11 cellular contexts compared by ENCODE assay signal in the genomic region with DNA sequence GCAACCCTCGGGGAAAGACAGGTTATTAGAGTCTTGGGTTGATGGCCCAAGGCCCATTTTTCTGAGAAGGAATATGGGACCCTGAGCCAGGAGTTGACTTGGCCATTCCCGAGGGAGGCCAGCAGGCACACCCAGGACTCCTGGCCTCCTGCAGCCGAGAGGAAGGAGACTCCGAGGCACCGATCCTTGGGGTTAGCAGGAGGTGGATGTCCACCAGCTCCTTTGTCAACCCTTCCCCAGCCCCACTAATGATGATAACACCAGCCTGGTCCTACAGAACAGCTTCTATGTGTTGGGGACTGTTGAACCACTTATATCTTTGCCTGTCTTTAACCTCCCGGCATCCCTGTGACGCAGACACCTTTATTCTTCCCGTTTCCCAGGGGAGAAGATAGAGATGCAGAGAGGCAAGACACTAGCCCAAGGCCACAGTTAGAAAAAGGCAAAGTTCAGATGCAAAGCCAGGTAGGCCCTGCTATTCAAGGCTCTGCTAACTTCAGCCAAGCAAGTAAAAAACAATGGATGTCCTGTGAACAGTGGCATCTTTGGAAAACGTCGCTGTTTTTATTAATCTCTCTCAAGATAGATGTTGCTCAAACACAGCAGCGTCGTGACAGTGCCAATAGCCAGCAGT.
DNase-seq lines count a peak whose midpoint lies in the region; ATAC-seq and TF ChIP-seq lines count a peak whose summit lies in the region.
"Had no signal": no experiment of that assay in that cellular context is flagged by ENCODE, and none has a peak within 500 bp of the region (broad histone marks: within the 10 kb centered on the region; RNA-seq: fewer than 3 reads in every experiment).

No MANE protein-coding gene starts in this region.

- no peak overlapping the region for H3K4ac ChIP-seq in mesenchymal stem cell (ENCODE audit: low read depth in 1 of 2, low read length in 2 of 2)

- no peaks in the 10 kb centered on the region for H3K9me3 Mint-ChIP-seq in activated naive CD8-positive, alpha-beta T cell (ENCODE audit: low read depth)
- no peaks in the 10 kb centered on the region for H3K9me3 Mint-ChIP-seq in activated naive CD8-positive, alpha-beta T cell treated with anti-CD3 and anti-CD28 coated beads, Interleukin-2, amount 50 U/mL, for 24 hours
- H3K9me3 Mint-ChIP-seq: T-helper 1 cell treated with Interleukin-12 subunit alpha and Interleukin-12 subunit beta and Interleukin-4 antibody, amounts not matched to agents 30 μg/mL and 1 μg/mL, for 36 hours had no signal

- no peak overlapping the region for H2BK12ac ChIP-seq in mesenchymal stem cell (ENCODE audit: low read length in 2 of 2)

- H2BK5ac ChIP-seq in mesenchymal stem cell (ENCODE audit: low read depth, low read length, poor library complexity, severe bottlenecking): no peak overlapping the region

- peak overlapping the region in 1 of 2 experiments; percentile 23 for H3K23ac ChIP-seq in mesenchymal stem cell (ENCODE audit: low read length in 2 of 2)

- H3K18ac ChIP-seq in mesenchymal stem cell (ENCODE audit: low read depth in 1 of 2, low read length in 2 of 2): no peak overlapping the region

- no peak overlapping the region for H2AK5ac ChIP-seq in mesenchymal stem cell (ENCODE audit: low read length, severe bottlenecking)

- no peaks in the 10 kb centered on the region for H3K36me3 Mint-ChIP-seq in activated naive CD8-positive, alpha-beta T cell
- H3K36me3 Mint-ChIP-seq in activated naive CD8-positive, alpha-beta T cell treated with anti-CD3 and anti-CD28 coated beads, Interleukin-2, amount 50 U/mL, for 24 hours (ENCODE audit: low read depth): no peaks in the 10 kb centered on the region

- no peaks in the 10 kb centered on the region for H3K79me1 ChIP-seq in mesenchymal stem cell (replicated peaks; ENCODE audit: low read length, poor library complexity, severe bottlenecking)

- H3K27me3 Mint-ChIP-seq in activated naive CD8-positive, alpha-beta T cell: peaks cover 17% of the 10 kb centered on the region
- H3K27me3 Mint-ChIP-seq in activated naive CD8-positive, alpha-beta T cell treated with anti-CD3 and anti-CD28 coated beads, Interleukin-2, amount 50 U/mL, for 24 hours: peaks cover 23% of the 10 kb centered on the region

- H3K27ac Mint-ChIP-seq in activated naive CD8-positive, alpha-beta T cell: no peak overlapping the region
- H3K27ac Mint-ChIP-seq in activated naive CD8-positive, alpha-beta T cell treated with anti-CD3 and anti-CD28 coated beads, Interleukin-2, amount 50 U/mL, for 24 hours: no peak overlapping the region
- H3K27ac Mint-ChIP-seq: immature natural killer cell; T-helper 1 cell treated with Interleukin-12 subunit alpha and Interleukin-12 subunit beta and Interleukin-4 antibody, amounts not matched to agents 30 μg/mL and 1 μg/mL, for 36 hours had no signal

- no peak overlapping the region for H2BK120ac ChIP-seq in mesenchymal stem cell (ENCODE audit: low read depth, low read length)

- H3K9ac ChIP-seq in mesenchymal stem cell (ENCODE audit: low read length): no peak overlapping the region

- H3K4me3 ChIP-seq in breast epithelium (peak overlapping the region; percentile 23 to 65 (median 49)), mesenchymal stem cell (ENCODE audit: insufficient read depth in 1 of 2, low read depth in 1 of 2, low read length in 2 of 2) (peak overlapping the region in 1 of 2 experiments; percentile 67), upper lobe of left lung (peak overlapping the region in 3 of 4 donors; percentile 23 to 38 (median 29))

- no peak for TF ChIP-seq POLR2A in breast epithelium (IDR thresholded peaks at IDR 0.05)
- no peak for TF ChIP-seq POLR2A in upper lobe of left lung (IDR thresholded peaks at IDR 0.05)

- H3K27me3 ChIP-seq in breast epithelium (no peaks in the 10 kb centered on the region), mesenchymal stem cell (ENCODE audit: control insufficient read depth in 1 of 2, insufficient read depth in 1 of 2, low read length in 2 of 2) (peaks cover 25 to 43% of the 10 kb centered on the region in 2 experiments), upper lobe of left lung (no peaks in the 10 kb centered on the region)

- TF ChIP-seq EP300 in upper lobe of left lung (IDR thresholded peaks at IDR 0.05): no peak

- peaks cover 7% of the 10 kb centered on the region for H3K4me1 Mint-ChIP-seq in activated naive CD8-positive, alpha-beta T cell (ENCODE audit: low read depth)
- H3K4me1 Mint-ChIP-seq in activated naive CD8-positive, alpha-beta T cell treated with anti-CD3 and anti-CD28 coated beads, Interleukin-2, amount 50 U/mL, for 24 hours: peaks cover 5% of the 10 kb centered on the region

- no peak overlapping the region for H2AFZ ChIP-seq in mesenchymal stem cell (ENCODE audit: low read depth, low read length)

- H2BK15ac ChIP-seq in mesenchymal stem cell (ENCODE audit: low read depth, poor library complexity, severe bottlenecking): peak overlapping the region; percentile 62

- H3K27ac ChIP-seq in breast epithelium (no peak overlapping the region), mesenchymal stem cell (ENCODE audit: low read length, poor library complexity, severe bottlenecking) (no peak overlapping the region), upper lobe of left lung (no peak overlapping the region)

- H4K8ac ChIP-seq in mesenchymal stem cell (ENCODE audit: low read length): no peak overlapping the region

- H3K14ac ChIP-seq in mesenchymal stem cell (ENCODE audit: low read length in 2 of 2): no peak overlapping the region

- H3K9me3 ChIP-seq in breast epithelium (no peaks in the 10 kb centered on the region), mesenchymal stem cell (ENCODE audit: control insufficient read depth, low read length) (no peaks in the 10 kb centered on the region), upper lobe of left lung (no peaks in the 10 kb centered on the region)

- peak overlapping the region; percentile 56 for H3K4me3 Mint-ChIP-seq in activated naive CD8-positive, alpha-beta T cell
- H3K4me3 Mint-ChIP-seq in activated naive CD8-positive, alpha-beta T cell treated with anti-CD3 and anti-CD28 coated beads, Interleukin-2, amount 50 U/mL, for 24 hours: no peak overlapping the region
- H3K4me3 Mint-ChIP-seq: T-helper 1 cell treated with Interleukin-12 subunit alpha and Interleukin-12 subunit beta and Interleukin-4 antibody, amounts not matched to agents 30 μg/mL and 1 μg/mL, for 36 hours had no signal

- WGBS in mesenchymal stem cell: 54% methylated on average over 12 of the region's 12 CpGs
- 55 to 62% methylated on average over 7 to 11 of the region's 12 CpGs for WGBS in upper lobe of left lung, 2 donors

- peak overlapping the region; percentile 40 for H3K4me2 ChIP-seq in mesenchymal stem cell (ENCODE audit: low read length, poor library complexity, severe bottlenecking)

- intact Hi-C loops in breast epithelium (cut with DNase I; ENCODE audit: low total_unique reads): no loop called here

- no peaks in the 10 kb centered on the region for H3K36me3 ChIP-seq in breast epithelium
- no peaks in the 10 kb centered on the region for H3K36me3 ChIP-seq in mesenchymal stem cell (ENCODE audit: control insufficient read depth in 1 of 2, insufficient read depth in 2 of 2, low read depth in 1 of 2, low read length in 2 of 2)
- H3K36me3 ChIP-seq in upper lobe of left lung: no peaks in the 10 kb centered on the region

- ATAC-seq in activated naive CD8-positive, alpha-beta T cell treated with anti-CD3 and anti-CD28 coated beads, Interleukin-2, amount 50 U/mL, for 24 hours: no peak
- ATAC-seq in upper lobe of left lung (ENCODE audit: low FRiP score in 2 of 2): no peak
- no peak for ATAC-seq in GM21447 (IDR thresholded peaks at IDR 0.05; ENCODE audit: unreplicated experiment)

- TF ChIP-seq CTCF in breast epithelium (IDR thresholded peaks at IDR 0.05): no peak
- TF ChIP-seq CTCF in upper lobe of left lung (IDR thresholded peaks at IDR 0.05): no peak

- H3K4me1 ChIP-seq in breast epithelium (no peaks in the 10 kb centered on the region), mesenchymal stem cell (ENCODE audit: control insufficient read depth, insufficient read depth, low read depth, low read length) (peaks cover 5% of the 10 kb centered on the region), upper lobe of left lung (peaks cover 3 to 19% (median 14%) of the 10 kb centered on the region in 4 donors)

- no peak overlapping the region for H4K91ac ChIP-seq in mesenchymal stem cell (ENCODE audit: low read length)

- DNase-seq in activated naive CD8-positive, alpha-beta T cell treated with anti-CD3 and anti-CD28 coated beads, Interleukin-2, amount 50 U/mL, for 24 hours: no peak
- DNase-seq in breast epithelium (ENCODE audit: low spot score in 2 of 2) (no peak), mesenchymal stem cell (no peak), upper lobe of left lung (no peak), NCI-H446 (lab: John Stamatoyannopoulos, UW) (no peak)
- no peak for DNase-seq in activated naive CD4-positive, alpha-beta T cell treated with Interleukin-2 at 50 U/mL for 16 hours
- DNase-seq: immature natural killer cell, NCI-H1417 treated with DMSO at 0.1 percent for 48 hours had no signal
